In genomic region chr11:65653229-65654225, GRCh38 we compare ENCODE assay signal across 8 cellular contexts. TPM values are rescaled to one million over a fixed set of nuclear protein-coding genes. Genes with fewer than 3 reads are reported as not detected.
DNase-seq lines count a peak whose midpoint lies in the region; ATAC-seq and TF ChIP-seq lines count a peak whose summit lies in the region.

No MANE protein-coding gene starts in this region.

- no peaks in the 10 kb centered on the region for H3K27me3 Mint-ChIP-seq in activated naive CD8-positive, alpha-beta T cell treated with anti-CD3 and anti-CD28 coated beads, Interleukin-2, amount 10 ng/mL, durations not matched to agents 7 days and 5 days

- H3K27me3 ChIP-seq in BLaER1 (no peaks in the 10 kb centered on the region), kidney epithelial cell (ENCODE audit: control insufficient read depth, insufficient read depth, low read length) (no peaks in the 10 kb centered on the region), subcutaneous abdominal adipose tissue (ENCODE audit: control insufficient read depth in 5 of 5, insufficient read depth in 4 of 5, low read length in 5 of 5) (no peaks in the 10 kb centered on the region)

- H3K36me3 Mint-ChIP-seq in activated naive CD8-positive, alpha-beta T cell treated with anti-CD3 and anti-CD28 coated beads, Interleukin-2, amount 10 ng/mL, durations not matched to agents 7 days and 5 days = peaks cover 18% of the 10 kb centered on the region

- H3K4me3 ChIP-seq in BLaER1 (peak overlapping the region; percentile 67), kidney epithelial cell (ENCODE audit: low read depth, low read length) (peak overlapping the region; percentile 48), subcutaneous abdominal adipose tissue (ENCODE audit: low read depth in 1 of 5, low read length in 5 of 5) (peak overlapping the region; percentile 58 to 74 (median 72))

- peak overlapping the region; percentile 96 for H3K4me2 ChIP-seq in BLaER1

- in situ Hi-C loops in GM13976 (cut with MboI; ENCODE audit: low sequenced_read_pairs, unreplicated experiment) = no loop called here

- peak overlapping the region; percentile 89 for H3K9ac ChIP-seq in BLaER1
- peak overlapping the region; percentile 70 to 89 (median 78) for H3K9ac ChIP-seq in subcutaneous abdominal adipose tissue (ENCODE audit: low read length in 5 of 5)

- H3K27ac Mint-ChIP-seq in activated naive CD8-positive, alpha-beta T cell treated with anti-CD3 and anti-CD28 coated beads, Interleukin-2, amount 10 ng/mL, durations not matched to agents 7 days and 5 days = peak overlapping the region; percentile 92

- H3K36me3 ChIP-seq in BLaER1 = peaks cover 88% of the 10 kb centered on the region
- peaks cover 6% of the 10 kb centered on the region for H3K36me3 ChIP-seq in kidney epithelial cell (ENCODE audit: control insufficient read depth, insufficient read depth, low read length)
- peaks cover 0 to 76% (median 69%) of the 10 kb centered on the region in 5 donors for H3K36me3 ChIP-seq in subcutaneous abdominal adipose tissue (ENCODE audit: control insufficient read depth in 5 of 5, insufficient read depth in 5 of 5, low read length in 5 of 5)

- H3K9me3 ChIP-seq in BLaER1 (no peaks in the 10 kb centered on the region), subcutaneous abdominal adipose tissue (ENCODE audit: control insufficient read depth in 5 of 5, low read length in 5 of 5) (no peaks in the 10 kb centered on the region)

- ATAC-seq in HG03045 (IDR thresholded peaks at IDR 0.05; ENCODE audit: unreplicated experiment) (peak; percentile 11), HG03095 (IDR thresholded peaks at IDR 0.05; ENCODE audit: unreplicated experiment) (no peak)
- no peak for ATAC-seq in activated naive CD8-positive, alpha-beta T cell treated with anti-CD3 and anti-CD28 coated beads, Interleukin-2, amount 10 ng/mL, durations not matched to agents 7 days and 5 days (ENCODE audit: low read depth)

- TF ChIP-seq CTCF in kidney epithelial cell (IDR thresholded peaks at IDR 0.05; ENCODE audit: insufficient read depth, low read length, poor library complexity, severe bottlenecking) (no peak), GM13976 (IDR thresholded peaks at IDR 0.05; ENCODE audit: borderline replicate concordance, control extremely low read depth, extremely low read depth, insufficient read depth, missing control alignments) (no peak)

- peaks cover 41% of the 10 kb centered on the region for H4K20me1 ChIP-seq in BLaER1

- H3K4me1 Mint-ChIP-seq in activated naive CD8-positive, alpha-beta T cell treated with anti-CD3 and anti-CD28 coated beads, Interleukin-2, amount 10 ng/mL, durations not matched to agents 7 days and 5 days = peaks cover 36% of the 10 kb centered on the region

- H3K27ac ChIP-seq in BLaER1 (peak overlapping the region; percentile 95), subcutaneous abdominal adipose tissue (ENCODE audit: low read depth, low read length) (peak overlapping the region; percentile 94)

- DNase-seq in activated naive CD8-positive, alpha-beta T cell treated with anti-CD3 and anti-CD28 coated beads, Interleukin-2, amount 10 ng/mL, durations not matched to agents 7 days and 5 days = no peak
- DNase-seq in kidney epithelial cell (ENCODE audit: low read depth) (no peak), GM13976 (ENCODE audit: low spot score) (no peak), NCI-H774 (lab: John Stamatoyannopoulos, UW) (no peak)

- H3K4me1 ChIP-seq in BLaER1 = peaks cover 56% of the 10 kb centered on the region
- peaks cover 17 to 43% (median 35%) of the 10 kb centered on the region in 5 donors for H3K4me1 ChIP-seq in subcutaneous abdominal adipose tissue (ENCODE audit: control insufficient read depth in 5 of 5, insufficient read depth in 5 of 5, low read length in 5 of 5)

- POLR2A ChIA-PET in activated naive CD8-positive, alpha-beta T cell treated with anti-CD3 and anti-CD28 coated beads, Interleukin-2, amount 10 ng/mL, durations not matched to agents 7 days and 5 days (lab: Charles Lee) = interaction anchor here (0.6 to 8.8 kb wide), 12 partner anchors 9 to 268 kb away, joined by 3 to 182 read pairs (median 4); partner anchors contain the start of genes KAT5, MAP3K11, PCNX3 and RELA

- H3K4me3 Mint-ChIP-seq in activated naive CD8-positive, alpha-beta T cell treated with anti-CD3 and anti-CD28 coated beads, Interleukin-2, amount 10 ng/mL, durations not matched to agents 7 days and 5 days = peak overlapping the region; percentile 90

- H3K9me3 Mint-ChIP-seq in activated naive CD8-positive, alpha-beta T cell treated with anti-CD3 and anti-CD28 coated beads, Interleukin-2, amount 10 ng/mL, durations not matched to agents 7 days and 5 days = no peaks in the 10 kb centered on the region

RNA-seq across cellular contexts. Expression of gene RELA, which starts 9.2 kb away (rescaled TPM):
- 100 to 1,000 TPM; 112 to 117 TPM for total RNA-seq in activated naive CD8-positive, alpha-beta T cell treated with anti-CD3 and anti-CD28 coated beads, Interleukin-2, amount 10 ng/mL, durations not matched to agents 7 days and 5 days
- 64.3 and 103 TPM in 2 replicates for total RNA-seq in kidney epithelial cell

RNA-seq across cellular contexts. Expression of gene SIPA1, which starts 15.6 kb away (rescaled TPM):
- 100 to 1,000 TPM; 245 to 266 TPM for total RNA-seq in activated naive CD8-positive, alpha-beta T cell treated with anti-CD3 and anti-CD28 coated beads, Interleukin-2, amount 10 ng/mL, durations not matched to agents 7 days and 5 days
- 19.6 and 25.8 TPM in 2 replicates for total RNA-seq in kidney epithelial cell

RNA-seq across cellular contexts. Expression of gene PCNX3, which starts 38.0 kb away (rescaled TPM):
- total RNA-seq in activated naive CD8-positive, alpha-beta T cell treated with anti-CD3 and anti-CD28 coated beads, Interleukin-2, amount 10 ng/mL, durations not matched to agents 7 days and 5 days = 10 to 100 TPM; 57.2 to 60.2 TPM
- 61.9 and 71.2 TPM in 2 replicates for total RNA-seq in kidney epithelial cell

RNA-seq across cellular contexts. Expression of gene MAP3K11, which starts 39.5 kb away (rescaled TPM):
- total RNA-seq in activated naive CD8-positive, alpha-beta T cell treated with anti-CD3 and anti-CD28 coated beads, Interleukin-2, amount 10 ng/mL, durations not matched to agents 7 days and 5 days = 10 to 100 TPM; 69.9 to 73.1 TPM
- 58.3 and 60.8 TPM in 2 replicates for total RNA-seq in kidney epithelial cell

RNA-seq across cellular contexts. Expression of gene KCNK7, which starts 57.9 kb away (rescaled TPM):
- 1 to 10 TPM in 1 of 2 experiments, under 1 TPM in 1; 0.96 to 1.0 TPM for total RNA-seq in activated naive CD8-positive, alpha-beta T cell treated with anti-CD3 and anti-CD28 coated beads, Interleukin-2, amount 10 ng/mL, durations not matched to agents 7 days and 5 days
- not detected in 2 replicates for total RNA-seq in kidney epithelial cell
